In genomic region chr20:50460608-50461268, GRCh38 we compare ENCODE assay signal across 1 cellular context.
A peak's percentile ranks its signal among the peaks of the same experiment; 100 is the strongest.
TF ChIP-seq lines count a peak whose summit lies in the region.

No MANE protein-coding gene starts in this region.

TF ChIP-seq in HepG2, 621 proteins besides CTCF, POLR2A, EP300 and RAD21 (continued from another document and continues in another):
- TF ChIP-seq, protein P1, sequence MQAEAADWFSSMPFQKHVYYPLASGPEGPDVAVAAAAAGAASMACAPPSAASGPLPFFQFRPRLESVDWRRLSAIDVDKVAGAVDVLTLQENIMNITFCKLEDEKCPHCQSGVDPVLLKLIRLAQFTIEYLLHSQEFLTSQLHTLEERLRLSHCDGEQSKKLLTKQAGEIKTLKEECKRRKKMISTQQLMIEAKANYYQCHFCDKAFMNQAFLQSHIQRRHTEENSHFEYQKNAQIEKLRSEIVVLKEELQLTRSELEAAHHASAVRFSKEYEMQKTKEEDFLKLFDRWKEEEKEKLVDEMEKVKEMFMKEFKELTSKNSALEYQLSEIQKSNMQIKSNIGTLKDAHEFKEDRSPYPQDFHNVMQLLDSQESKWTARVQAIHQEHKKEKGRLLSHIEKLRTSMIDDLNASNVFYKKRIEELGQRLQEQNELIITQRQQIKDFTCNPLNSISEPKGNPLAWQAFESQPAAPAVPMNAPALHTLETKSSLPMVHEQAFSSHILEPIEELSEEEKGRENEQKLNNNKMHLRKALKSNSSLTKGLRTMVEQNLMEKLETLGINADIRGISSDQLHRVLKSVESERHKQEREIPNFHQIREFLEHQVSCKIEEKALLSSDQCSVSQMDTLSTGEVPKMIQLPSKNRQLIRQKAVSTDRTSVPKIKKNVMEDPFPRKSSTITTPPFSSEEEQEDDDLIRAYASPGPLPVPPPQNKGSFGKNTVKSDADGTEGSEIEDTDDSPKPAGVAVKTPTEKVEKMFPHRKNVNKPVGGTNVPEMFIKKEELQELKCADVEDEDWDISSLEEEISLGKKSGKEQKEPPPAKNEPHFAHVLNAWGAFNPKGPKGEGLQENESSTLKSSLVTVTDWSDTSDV (CRISPR knock-in tag; IDR thresholded peaks at IDR 0.05): 0 out of 2 replicates have a peak, but pooled peaks have one; percentile 61
- TF ChIP-seq ZNF263 (CRISPR knock-in tag; IDR thresholded peaks at IDR 0.05) (peak; percentile 72), ZNF430 (CRISPR knock-in tag; IDR thresholded peaks at IDR 0.05) (no peak), HOXD1 (CRISPR knock-in tag; IDR thresholded peaks at IDR 0.05) (0 out of 2 replicates have a peak, but pooled peaks have one; percentile 59), TBX3 (IDR thresholded peaks at IDR 0.05; ENCODE audit: borderline replicate concordance) (no peak), E2F1 (CRISPR knock-in tag; IDR thresholded peaks at IDR 0.05) (no peak), ZNF773 (CRISPR knock-in tag; IDR thresholded peaks at IDR 0.05; ENCODE audit: borderline replicate concordance) (no peak), HMGA1 (CRISPR knock-in tag; conservative IDR thresholded peaks at IDR 0.05) (no peak), HES4 (CRISPR knock-in tag; IDR thresholded peaks at IDR 0.05; ENCODE audit: borderline replicate concordance) (no peak), ZNF564 (CRISPR knock-in tag; IDR thresholded peaks at IDR 0.05) (peak; percentile 49; the same call in 1 of the 2 replicates), FOXA3 (CRISPR knock-in tag; IDR thresholded peaks at IDR 0.05) (peak; percentile 76), SRY (CRISPR knock-in tag; IDR thresholded peaks at IDR 0.05) (no peak; the same call in 1 of the 2 replicates), ZFP36L2 (CRISPR knock-in tag; IDR thresholded peaks at IDR 0.05) (no peak; the same call in none of the 2 replicates), POLR2AphosphoS2 (IDR thresholded peaks at IDR 0.05; ENCODE audit: low read depth, low read length) (no peak), ZFP36 (IDR thresholded peaks at IDR 0.05; ENCODE audit: borderline replicate concordance, low read depth, low read length, partially characterized antibody) (no peak), PHF21A (CRISPR knock-in tag; IDR thresholded peaks at IDR 0.05) (peak; percentile 84), ZNF660 (CRISPR knock-in tag; IDR thresholded peaks at IDR 0.05; ENCODE audit: borderline replicate concordance, low read depth) (0 out of 2 replicates have a peak, but pooled peaks have one; percentile 79), ZNF260 (CRISPR knock-in tag; IDR thresholded peaks at IDR 0.05; ENCODE audit: borderline replicate concordance, low read depth) (0 out of 2 replicates have a peak, but pooled peaks have one; percentile 13), ZNF691 (CRISPR knock-in tag; IDR thresholded peaks at IDR 0.05; ENCODE audit: borderline replicate concordance, low read depth) (peak; percentile 92; the same call in 1 of the 2 replicates), ARNT (IDR thresholded peaks at IDR 0.05) (no peak), TCF12 (IDR thresholded peaks at IDR 0.05) (no peak), TCF12 (CRISPR knock-in tag; IDR thresholded peaks at IDR 0.05) (no peak; the same call in 1 of the 2 replicates), MXD1 (CRISPR knock-in tag; IDR thresholded peaks at IDR 0.05) (peak; percentile 39; the same call in 1 of the 2 replicates), MXD4 (CRISPR knock-in tag; IDR thresholded peaks at IDR 0.05) (peak; percentile 83), FOXC1 (CRISPR knock-in tag; IDR thresholded peaks at IDR 0.05; ENCODE audit: borderline replicate concordance) (peak; percentile 83; the same call in 1 of the 2 replicates), TSC22D2 (CRISPR knock-in tag; IDR thresholded peaks at IDR 0.05; ENCODE audit: borderline replicate concordance) (peak; percentile 89), ZNF441 (CRISPR knock-in tag; IDR thresholded peaks at IDR 0.05; ENCODE audit: borderline replicate concordance) (no peak), ZNF772 (CRISPR knock-in tag; IDR thresholded peaks at IDR 0.05) (peak; percentile 96), ZNF557 (CRISPR knock-in tag; IDR thresholded peaks at IDR 0.05) (0 out of 2 replicates have a peak, but pooled peaks have one; percentile 49), ZNF550 (CRISPR knock-in tag; IDR thresholded peaks at IDR 0.05; ENCODE audit: borderline replicate concordance) (peak; percentile 95), ZNF205 (CRISPR knock-in tag; IDR thresholded peaks at IDR 0.05) (peak; percentile 85; the same call in 1 of the 2 replicates), ZNF569 (CRISPR knock-in tag; IDR thresholded peaks at IDR 0.05; ENCODE audit: borderline replicate concordance) (0 out of 2 replicates have a peak, but pooled peaks have one; percentile 71), MIXL1 (CRISPR knock-in tag; IDR thresholded peaks at IDR 0.05) (peak; percentile 87), MATR3 (CRISPR knock-in tag; IDR thresholded peaks at IDR 0.05) (no peak), ZSCAN20 (CRISPR knock-in tag; IDR thresholded peaks at IDR 0.05; ENCODE audit: borderline replicate concordance) (0 out of 2 replicates have a peak, but pooled peaks have one; percentile 48), ZNF629 (CRISPR knock-in tag; conservative IDR thresholded peaks at IDR 0.05) (peak; percentile 58), RCOR2 (CRISPR knock-in tag; IDR thresholded peaks at IDR 0.05) (no peak; the same call in 1 of the 2 replicates)
- TF ChIP-seq, protein P2, sequence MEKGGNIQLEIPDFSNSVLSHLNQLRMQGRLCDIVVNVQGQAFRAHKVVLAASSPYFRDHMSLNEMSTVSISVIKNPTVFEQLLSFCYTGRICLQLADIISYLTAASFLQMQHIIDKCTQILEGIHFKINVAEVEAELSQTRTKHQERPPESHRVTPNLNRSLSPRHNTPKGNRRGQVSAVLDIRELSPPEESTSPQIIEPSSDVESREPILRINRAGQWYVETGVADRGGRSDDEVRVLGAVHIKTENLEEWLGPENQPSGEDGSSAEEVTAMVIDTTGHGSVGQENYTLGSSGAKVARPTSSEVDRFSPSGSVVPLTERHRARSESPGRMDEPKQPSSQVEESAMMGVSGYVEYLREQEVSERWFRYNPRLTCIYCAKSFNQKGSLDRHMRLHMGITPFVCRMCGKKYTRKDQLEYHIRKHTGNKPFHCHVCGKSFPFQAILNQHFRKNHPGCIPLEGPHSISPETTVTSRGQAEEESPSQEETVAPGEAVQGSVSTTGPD (CRISPR knock-in tag; IDR thresholded peaks at IDR 0.05): peak; percentile 59; the same call in 1 of the 2 replicates
- TF ChIP-seq, protein P3, sequence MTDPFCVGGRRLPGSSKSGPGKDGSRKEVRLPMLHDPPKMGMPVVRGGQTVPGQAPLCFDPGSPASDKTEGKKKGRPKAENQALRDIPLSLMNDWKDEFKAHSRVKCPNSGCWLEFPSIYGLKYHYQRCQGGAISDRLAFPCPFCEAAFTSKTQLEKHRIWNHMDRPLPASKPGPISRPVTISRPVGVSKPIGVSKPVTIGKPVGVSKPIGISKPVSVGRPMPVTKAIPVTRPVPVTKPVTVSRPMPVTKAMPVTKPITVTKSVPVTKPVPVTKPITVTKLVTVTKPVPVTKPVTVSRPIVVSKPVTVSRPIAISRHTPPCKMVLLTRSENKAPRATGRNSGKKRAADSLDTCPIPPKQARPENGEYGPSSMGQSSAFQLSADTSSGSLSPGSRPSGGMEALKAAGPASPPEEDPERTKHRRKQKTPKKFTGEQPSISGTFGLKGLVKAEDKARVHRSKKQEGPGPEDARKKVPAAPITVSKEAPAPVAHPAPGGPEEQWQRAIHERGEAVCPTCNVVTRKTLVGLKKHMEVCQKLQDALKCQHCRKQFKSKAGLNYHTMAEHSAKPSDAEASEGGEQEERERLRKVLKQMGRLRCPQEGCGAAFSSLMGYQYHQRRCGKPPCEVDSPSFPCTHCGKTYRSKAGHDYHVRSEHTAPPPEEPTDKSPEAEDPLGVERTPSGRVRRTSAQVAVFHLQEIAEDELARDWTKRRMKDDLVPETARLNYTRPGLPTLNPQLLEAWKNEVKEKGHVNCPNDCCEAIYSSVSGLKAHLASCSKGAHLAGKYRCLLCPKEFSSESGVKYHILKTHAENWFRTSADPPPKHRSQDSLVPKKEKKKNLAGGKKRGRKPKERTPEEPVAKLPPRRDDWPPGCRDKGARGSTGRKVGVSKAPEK (CRISPR knock-in tag; IDR thresholded peaks at IDR 0.05; ENCODE audit: borderline replicate concordance): peak; percentile 57; the same call in 1 of the 2 replicates
- TF ChIP-seq, protein P4, sequence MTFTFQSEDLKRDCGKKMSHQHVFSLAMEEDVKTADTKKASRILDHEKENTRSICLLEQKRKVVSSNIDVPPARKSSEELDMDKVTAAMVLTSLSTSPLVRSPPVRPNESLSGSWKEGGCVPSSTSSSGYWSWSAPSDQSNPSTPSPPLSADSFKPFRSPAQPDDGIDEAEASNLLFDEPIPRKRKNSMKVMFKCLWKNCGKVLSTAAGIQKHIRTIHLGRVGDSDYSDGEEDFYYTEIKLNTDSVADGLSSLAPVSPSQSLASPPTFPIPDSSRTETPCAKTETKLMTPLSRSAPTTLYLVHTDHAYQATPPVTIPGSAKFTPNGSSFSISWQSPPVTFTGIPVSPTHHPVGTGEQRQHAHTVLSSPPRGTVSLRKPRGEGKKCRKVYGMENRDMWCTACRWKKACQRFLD (CRISPR knock-in tag; IDR thresholded peaks at IDR 0.05; ENCODE audit: borderline replicate concordance): peak; percentile 85; the same call in 1 of the 2 replicates
- TF ChIP-seq, protein P5, sequence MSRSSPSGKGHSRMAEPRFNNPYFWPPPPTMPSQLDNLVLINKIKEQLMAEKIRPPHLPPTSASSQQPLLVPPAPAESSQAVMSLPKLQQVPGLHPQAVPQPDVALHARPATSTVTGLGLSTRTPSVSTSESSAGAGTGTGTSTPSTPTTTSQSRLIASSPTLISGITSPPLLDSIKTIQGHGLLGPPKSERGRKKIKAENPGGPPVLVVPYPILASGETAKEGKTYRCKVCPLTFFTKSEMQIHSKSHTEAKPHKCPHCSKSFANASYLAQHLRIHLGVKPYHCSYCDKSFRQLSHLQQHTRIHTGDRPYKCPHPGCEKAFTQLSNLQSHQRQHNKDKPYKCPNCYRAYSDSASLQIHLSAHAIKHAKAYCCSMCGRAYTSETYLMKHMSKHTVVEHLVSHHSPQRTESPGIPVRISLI (CRISPR knock-in tag; IDR thresholded peaks at IDR 0.05; ENCODE audit: borderline replicate concordance): peak; percentile 71; the same call in 1 of the 2 replicates
- TF ChIP-seq, protein P6, sequence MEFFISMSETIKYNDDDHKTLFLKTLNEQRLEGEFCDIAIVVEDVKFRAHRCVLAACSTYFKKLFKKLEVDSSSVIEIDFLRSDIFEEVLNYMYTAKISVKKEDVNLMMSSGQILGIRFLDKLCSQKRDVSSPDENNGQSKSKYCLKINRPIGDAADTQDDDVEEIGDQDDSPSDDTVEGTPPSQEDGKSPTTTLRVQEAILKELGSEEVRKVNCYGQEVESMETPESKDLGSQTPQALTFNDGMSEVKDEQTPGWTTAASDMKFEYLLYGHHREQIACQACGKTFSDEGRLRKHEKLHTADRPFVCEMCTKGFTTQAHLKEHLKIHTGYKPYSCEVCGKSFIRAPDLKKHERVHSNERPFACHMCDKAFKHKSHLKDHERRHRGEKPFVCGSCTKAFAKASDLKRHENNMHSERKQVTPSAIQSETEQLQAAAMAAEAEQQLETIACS (CRISPR knock-in tag; IDR thresholded peaks at IDR 0.05): no peak
